ENCODE assay signal across 28 cellular contexts in genomic region chr3:150509780-150510179, GRCh38.
"Had no signal": no experiment of that assay in that cellular context is flagged by ENCODE, and none has a peak within 500 bp of the region (broad histone marks: within the 10 kb centered on the region; RNA-seq: fewer than 3 reads in every experiment).

No MANE protein-coding gene starts in this region.

- H3K79me2 ChIP-seq: parathyroid adenoma had no signal

- DNase-seq: occipital lobe; ovary; posterior cingulate gyrus; psoas muscle; right cardiac atrium; right lobe of liver; sigmoid colon; small intestine; stimulated activated CD4-positive, alpha-beta T cell treated with anti-CD3 and anti-CD28 coated beads, Interleukin-15, amount 100 ng/mL, for 24 hours; stimulated activated CD4-positive, alpha-beta T cell treated with anti-CD3 and anti-CD28 coated beads, Interleukin-2, amount 100 ng/mL, for 24 hours; stimulated activated CD4-positive, alpha-beta T cell treated with anti-CD3 and anti-CD28 coated beads, Interleukin-2, amount 100 ng/mL, for 48 hours; stimulated activated CD4-positive, alpha-beta T cell treated with anti-CD3 and anti-CD28 coated beads, Interleukin-4, amount 100 ng/mL, for 24 hours; stimulated activated naive B cell treated with anti-CD40 and anti-IgM and Interleukin-4, amounts not matched to agents 10 μg/mL and 1 μg/mL and 100 μg/mL, for 72 hours; stimulated activated naive CD4-positive, alpha-beta T cell treated with Interleukin-2 at 50 U/mL for 16 hours; stomach; thyroid gland; trophoblast cell; upper lobe of left lung had no signal

- FAIRE-seq: small intestine, urothelium cell line had no signal

- H2AFZ ChIP-seq: neural progenitor cell, parathyroid adenoma had no signal

- H3K4me1 ChIP-seq: parathyroid adenoma, psoas muscle, right lobe of liver, sigmoid colon, stomach, thyroid gland, tibial nerve, upper lobe of left lung, vagina had no signal

- H3K36me3 ChIP-seq: neural progenitor cell, ovary, right lobe of liver, sigmoid colon, stomach, thoracic aorta, thyroid gland, tibial nerve, upper lobe of left lung, vagina had no signal

- H3K27ac Mint-ChIP-seq: nephron; neural progenitor cell; progenitor cell of endocrine pancreas; stimulated activated effector memory CD8-positive, alpha-beta T cell treated with anti-CD3 and anti-CD28 coated beads, Interleukin-12 subunit alpha, Interleukin-12 subunit beta, amount 100 ng/mL, for 72 hours; stimulated activated naive B cell treated with anti-CD40 and anti-IgM and Interleukin-4, amounts not matched to agents 10 μg/mL and 1 μg/mL and 100 μg/mL, for 72 hours; stimulated activated naive CD8-positive, alpha-beta T cell treated with anti-CD3 and anti-CD28 coated beads, Interleukin-15, Interleukin-2, amounts not matched to agents 100 ng/mL and 50 ng/mL, for 24 hours had no signal

- H3K4me3 ChIP-seq: neural progenitor cell, ovary, psoas muscle, right lobe of liver, sigmoid colon, stomach, thoracic aorta, thyroid gland, tibial nerve, upper lobe of left lung, vagina had no signal

- H3K4me3 Mint-ChIP-seq: nephron; neural progenitor cell; stimulated activated effector memory CD8-positive, alpha-beta T cell treated with anti-CD3 and anti-CD28 coated beads, Interleukin-12 subunit alpha, Interleukin-12 subunit beta, amount 100 ng/mL, for 72 hours; stimulated activated naive B cell treated with anti-CD40 and anti-IgM and Interleukin-4, amounts not matched to agents 10 μg/mL and 1 μg/mL and 100 μg/mL, for 72 hours; stimulated activated naive CD8-positive, alpha-beta T cell treated with anti-CD3 and anti-CD28 coated beads, Interleukin-15, Interleukin-2, amounts not matched to agents 100 ng/mL and 50 ng/mL, for 24 hours had no signal

- H3K4me2 ChIP-seq: neural progenitor cell had no signal

- H3K9me3 ChIP-seq: ovary, psoas muscle, right lobe of liver, stomach, thoracic aorta, thyroid gland, upper lobe of left lung, vagina had no signal

- H3K36me3 Mint-ChIP-seq: neural progenitor cell; stimulated activated effector memory CD8-positive, alpha-beta T cell treated with anti-CD3 and anti-CD28 coated beads, Interleukin-12 subunit alpha, Interleukin-12 subunit beta, amount 100 ng/mL, for 72 hours had no signal

- ATAC-seq: psoas muscle; right cardiac atrium; right lobe of liver; stimulated activated effector memory CD8-positive, alpha-beta T cell treated with anti-CD3 and anti-CD28 coated beads, Interleukin-12 subunit alpha, Interleukin-12 subunit beta, amount 100 ng/mL, for 72 hours; stimulated activated naive B cell treated with anti-CD40 and anti-IgM and Interleukin-4, amounts not matched to agents 10 μg/mL and 1 μg/mL and 100 μg/mL, for 72 hours had no signal

- H3K27me3 ChIP-seq: neural progenitor cell, ovary, right lobe of liver, sigmoid colon, stomach, thyroid gland, tibial nerve, upper lobe of left lung, vagina had no signal

- H3K4me1 Mint-ChIP-seq: nephron; neural progenitor cell; stimulated activated effector memory CD8-positive, alpha-beta T cell treated with anti-CD3 and anti-CD28 coated beads, Interleukin-12 subunit alpha, Interleukin-12 subunit beta, amount 100 ng/mL, for 72 hours; stimulated activated naive B cell treated with anti-CD40 and anti-IgM and Interleukin-4, amounts not matched to agents 10 μg/mL and 1 μg/mL and 100 μg/mL, for 72 hours had no signal

- H3K9me3 Mint-ChIP-seq: stimulated activated naive CD8-positive, alpha-beta T cell treated with anti-CD3 and anti-CD28 coated beads, Interleukin-15, Interleukin-2, amounts not matched to agents 100 ng/mL and 50 ng/mL, for 24 hours had no signal

- H3K27ac ChIP-seq: neural progenitor cell, ovary, parathyroid adenoma, psoas muscle, right lobe of liver, sigmoid colon, stomach, thoracic aorta, thyroid gland, tibial nerve, upper lobe of left lung, vagina had no signal

- H3K9ac ChIP-seq: neural progenitor cell, parathyroid adenoma had no signal

- H3K27me3 Mint-ChIP-seq: progenitor cell of endocrine pancreas had no signal
